In the genomic region with DNA sequence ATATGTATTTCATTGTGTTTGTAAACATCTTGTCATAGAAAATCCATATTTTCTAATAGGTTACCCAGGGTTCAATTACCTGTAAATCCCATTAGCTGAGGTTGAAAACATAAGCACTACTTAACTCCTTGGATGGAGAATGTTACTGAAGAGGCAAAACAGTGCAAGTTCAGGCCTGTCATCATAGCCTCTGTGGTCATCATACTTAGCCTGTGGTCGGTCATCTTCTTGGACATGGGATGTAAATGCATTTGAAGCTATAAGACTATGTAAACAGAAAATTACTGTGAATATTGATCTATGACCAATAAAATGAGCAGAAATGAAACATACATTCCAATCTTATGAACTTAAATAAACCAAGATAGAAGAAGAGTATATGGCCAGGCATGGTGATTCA, we compare ENCODE assay signal across 24 cellular contexts.
"Had no signal": no experiment of that assay in that cellular context is flagged by ENCODE, and none has a peak within 500 bp of the region (broad histone marks: within the 10 kb centered on the region; RNA-seq: fewer than 3 reads in every experiment).

No MANE protein-coding gene starts in this region.

- H3K27me3 ChIP-seq: colonic mucosa, esophagus muscularis mucosa, heart right ventricle, left lung, ovary, sigmoid colon, suprapubic skin, vagina had no signal

- H3K4me1 ChIP-seq: colonic mucosa, esophagus muscularis mucosa, left lung, psoas muscle, suprapubic skin, vagina had no signal

- H3K9me3 ChIP-seq: colonic mucosa, esophagus muscularis mucosa, heart right ventricle, left lung, ovary, psoas muscle, sigmoid colon, suprapubic skin, vagina had no signal

- H3K27ac ChIP-seq: colonic mucosa, esophagus muscularis mucosa, heart right ventricle, left lung, ovary, psoas muscle, sigmoid colon, suprapubic skin, vagina had no signal

- DNase-seq: colonic mucosa; effector CD8-positive, alpha-beta T cell; endodermal cell; foreskin melanocyte; glutamatergic neuron; heart right ventricle; hippocampal formation; left cardiac atrium; left lung; mesendoderm; naive thymus-derived CD8-positive, alpha-beta T cell; occipital lobe; ovary; posterior cingulate gyrus; psoas muscle; right cardiac atrium; sigmoid colon; stimulated activated CD4-positive, alpha-beta T cell treated with anti-CD3 and anti-CD28 coated beads, Interleukin-2, amount 100 ng/mL, for 48 hours; stimulated activated naive CD4-positive, alpha-beta T cell; stimulated activated naive CD8-positive, alpha-beta T cell treated with anti-CD3 and anti-CD28 coated beads, Interleukin-15, amount 100 ng/mL, for 72 hours; trophoblast cell had no signal

- ATAC-seq: heart right ventricle; left cardiac atrium; left lung; naive thymus-derived CD8-positive, alpha-beta T cell; psoas muscle; right cardiac atrium; stimulated activated naive CD8-positive, alpha-beta T cell treated with anti-CD3 and anti-CD28 coated beads, Interleukin-15, amount 100 ng/mL, for 72 hours had no signal

- H3K4me3 ChIP-seq: colonic mucosa, esophagus muscularis mucosa, heart right ventricle, left lung, ovary, psoas muscle, sigmoid colon, suprapubic skin, vagina had no signal

- H3K36me3 ChIP-seq: colonic mucosa, esophagus muscularis mucosa, heart right ventricle, left lung, ovary, sigmoid colon, suprapubic skin, vagina had no signal
